11 cellular contexts compared by ENCODE assay signal in genomic region chr7:93461350-93461749, GRCh38.
A peak's percentile ranks its signal among the peaks of the same experiment; 100 is the strongest.
DNase-seq lines count a peak whose midpoint lies in the region; ATAC-seq lines count a peak whose summit lies in the region.
"Had no signal": no experiment of that assay in that cellular context is flagged by ENCODE, and none has a peak within 500 bp of the region (broad histone marks: within the 10 kb centered on the region; RNA-seq: fewer than 3 reads in every experiment).

No MANE protein-coding gene starts in this region.

- H2AK5ac ChIP-seq in mesendoderm (ENCODE audit: low read length), result no peak overlapping the region

- H3K4me3 ChIP-seq in mesendoderm (ENCODE audit: low read length), result no peak overlapping the region
- H3K4me3 ChIP-seq: prostate gland, transverse colon had no signal

- H3K79me2 ChIP-seq in mesendoderm (ENCODE audit: control insufficient read depth, insufficient read depth, low read length), result no peaks in the 10 kb centered on the region

- H4K8ac ChIP-seq in mesendoderm (ENCODE audit: low read depth, low read length), result no peak overlapping the region

- no peaks in the 10 kb centered on the region for H3K4me1 ChIP-seq in mesendoderm (ENCODE audit: control insufficient read depth, low read depth, low read length)
- H3K4me1 ChIP-seq: prostate gland, transverse colon had no signal

- H3K27ac ChIP-seq in mesendoderm (ENCODE audit: low read depth, low read length), result no peak overlapping the region
- H3K27ac ChIP-seq: prostate gland, transverse colon had no signal

- no CpG with 5 or more reads among the region's 2 CpGs for WGBS in mesendoderm (ENCODE audit: extremely low coverage, insufficient coverage, low lambda C conversion rate)

- no peak overlapping the region for H2BK15ac ChIP-seq in mesendoderm (replicated peaks; ENCODE audit: low read depth)

- H3K56ac ChIP-seq in mesendoderm (ENCODE audit: low read length), result no peak overlapping the region

- in situ Hi-C loops in SK-MEL-5 (cut with HindIII; ENCODE audit: low pct_unique_long_range_greater_than_20kb, low sequenced_read_pairs), result no loop called here

- ATAC-seq in HG03196 (IDR thresholded peaks at IDR 0.05; ENCODE audit: unreplicated experiment) (no peak), GM19035 (IDR thresholded peaks at IDR 0.05; ENCODE audit: unreplicated experiment) (no peak)

- no peak overlapping the region for H3K4ac ChIP-seq in mesendoderm (ENCODE audit: low read depth, low read length)

- H3K27me3 ChIP-seq in mesendoderm (ENCODE audit: insufficient read depth, low read length, poor library complexity), result no peaks in the 10 kb centered on the region
- H3K27me3 ChIP-seq: transverse colon had no signal

- H3K79me1 ChIP-seq in mesendoderm (ENCODE audit: low read length), result no peaks in the 10 kb centered on the region

- H3K18ac ChIP-seq in mesendoderm (ENCODE audit: low read length), result no peak overlapping the region

- peak; percentile 60 for DNase-seq in DMS 273 (lab: John Stamatoyannopoulos, UW; ENCODE audit: unreplicated experiment)
- DNase-seq in DMS 273 treated with DMSO at 0.1 percent for 48 hours (lab: John Stamatoyannopoulos, UW), result no peak
- peak; percentile 14 for DNase-seq in NCI-H1092 (lab: John Stamatoyannopoulos, UW)
- peak; percentile 80 for DNase-seq in SK-MEL-5 (ENCODE audit: low read depth, low spot score)
- DNase-seq in mesendoderm, result peak; percentile 29
- DNase-seq in HK-2 (ENCODE audit: unreplicated experiment), result no peak
- DNase-seq: islet precursor cell, transverse colon had no signal

- no peak overlapping the region for H3K23ac ChIP-seq in mesendoderm (ENCODE audit: low read length)

- no peak overlapping the region for H4K5ac ChIP-seq in mesendoderm (ENCODE audit: low read length)

- H2BK5ac ChIP-seq in mesendoderm (ENCODE audit: low read length), result no peak overlapping the region

- no peak overlapping the region for H3K9ac ChIP-seq in mesendoderm (ENCODE audit: low read length)

- no peak overlapping the region for H2BK120ac ChIP-seq in mesendoderm (ENCODE audit: low read depth, low read length)

- H3K4me2 ChIP-seq in mesendoderm (ENCODE audit: low read length), result no peak overlapping the region

- H3K36me3 ChIP-seq in mesendoderm (ENCODE audit: control insufficient read depth, insufficient read depth, low read length), result no peaks in the 10 kb centered on the region
- H3K36me3 ChIP-seq: prostate gland, transverse colon had no signal

Comparison
In these comparisons a context has a peak if more than half of its experiments do, and no peak if none do; other contexts are left out.
1. DNase-seq: peak in DMS 273 (single experiment), NCI-H1092 (single experiment), SK-MEL-5 (single experiment) and mesendoderm (single experiment); none in DMS 273 treated with DMSO at 0.1 percent for 48 hours (single experiment) and HK-2 (single experiment).